Comparison of ENCODE assay signal across 1 cellular context in the genomic region with DNA sequence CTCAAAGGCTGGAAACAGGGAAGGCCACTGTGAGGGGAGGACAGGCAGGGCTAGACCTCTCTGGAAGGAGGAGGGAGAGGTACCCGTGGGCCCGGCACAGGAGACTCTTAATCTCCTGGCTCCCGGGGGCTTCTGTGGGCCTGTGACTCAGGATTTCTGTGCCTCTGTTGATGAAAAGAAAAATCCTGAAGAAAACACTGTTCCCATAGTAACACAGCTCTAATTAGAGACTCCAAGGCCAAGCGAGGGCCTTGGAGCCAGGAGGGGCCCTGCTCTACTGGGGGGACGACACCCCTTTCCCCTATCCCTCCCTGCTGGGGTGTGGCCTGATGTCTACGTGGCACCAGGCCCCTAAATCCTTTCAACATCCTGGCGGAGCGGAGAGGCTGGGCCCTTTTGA.
TF ChIP-seq lines count a peak whose summit lies in the region.

No MANE protein-coding gene starts in this region.

TF ChIP-seq in GM23338, 12 proteins besides CTCF, POLR2A, EP300 and RAD21 (continued from another document):
- TF ChIP-seq ZNF462 (CRISPR knock-in tag; IDR thresholded peaks at IDR 0.05) (no peak), EZH2phosphoT487 (IDR thresholded peaks at IDR 0.05; ENCODE audit: unreplicated experiment) (no peak)
